ENCODE assay signal across 10 cellular contexts in the genomic region with DNA sequence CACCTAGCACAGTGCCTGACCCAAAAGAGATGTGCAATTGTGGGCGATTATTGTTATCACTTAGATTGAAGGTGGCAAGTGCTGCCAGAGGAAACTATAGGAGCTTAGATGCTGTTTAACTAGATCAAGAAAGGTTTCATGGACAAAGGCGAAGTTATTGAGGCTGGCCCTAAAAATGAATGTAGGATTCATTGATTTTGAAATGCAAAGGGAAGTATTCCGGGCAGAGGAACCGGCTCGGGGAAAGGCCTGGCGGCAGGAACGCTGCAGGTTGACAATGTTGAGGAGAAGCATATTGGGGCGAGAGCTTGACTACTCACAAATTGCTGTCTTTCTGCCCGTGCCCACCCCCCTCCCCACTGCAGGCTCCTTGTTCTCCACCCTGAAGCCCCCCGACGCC. TPM values are rescaled to one million over a fixed set of nuclear protein-coding genes. Genes with fewer than 3 reads are reported as not detected.
A peak's percentile ranks its signal among the peaks of the same experiment; 100 is the strongest.
DNase-seq lines count a peak whose midpoint lies in the region; ATAC-seq and TF ChIP-seq lines count a peak whose summit lies in the region.
"Had no signal": no experiment of that assay in that cellular context is flagged by ENCODE, and none has a peak within 500 bp of the region (broad histone marks: within the 10 kb centered on the region; RNA-seq: fewer than 3 reads in every experiment).

No MANE protein-coding gene starts in this region.

- 49 to 54% methylated on average over 11 of the region's 11 CpGs for WGBS in aorta, 2 donors

- H3K4me1 ChIP-seq in aorta (ENCODE audit: control insufficient read depth in 1 of 2, insufficient read depth in 2 of 2, low read length in 2 of 2): peaks cover 3 to 4% of the 10 kb centered on the region in 2 donors

- no peaks in the 10 kb centered on the region for H3K9me3 ChIP-seq in aorta (ENCODE audit: control insufficient read depth, low read length)

- no peak for TF ChIP-seq CTCF in natural killer cell (IDR thresholded peaks at IDR 0.05)
- no peak for TF ChIP-seq CTCF in brain (conservative IDR thresholded peaks at IDR 0.05)
- TF ChIP-seq CTCF in mesothelial cell of epicardium (IDR thresholded peaks at IDR 0.05; ENCODE audit: unreplicated experiment): no peak

- H3K9me3 Mint-ChIP-seq in natural killer cell treated with Interleukin-12 subunit alpha and Interleukin-12 subunit beta and Interleukin-15 and Interleukin-18, amount 100 ng/mL, for 72 hours: no peaks in the 10 kb centered on the region
- no peaks in the 10 kb centered on the region for H3K9me3 Mint-ChIP-seq in natural killer cell
- peaks cover 2 to 23% (median 4%) of the 10 kb centered on the region in 5 experiments for H3K9me3 Mint-ChIP-seq in brain
- H3K9me3 Mint-ChIP-seq in mesothelial cell of epicardium: no peaks in the 10 kb centered on the region
- H3K9me3 Mint-ChIP-seq in T-helper 2 cell treated with Interferon-gamma antibody and Interleukin-4, amounts not matched to agents 5 μg/mL and 100 μg/mL, for 36 hours: no peaks in the 10 kb centered on the region

- H3K4me3 ChIP-seq in aorta (ENCODE audit: low read length in 2 of 2): peak overlapping the region; percentile 18 to 21

- H3K36me3 ChIP-seq in aorta (ENCODE audit: control insufficient read depth in 1 of 2, insufficient read depth in 2 of 2, low read length in 1 of 2): no peaks in the 10 kb centered on the region

- H3K27ac ChIP-seq in aorta (ENCODE audit: low read depth in 1 of 2, low read length in 2 of 2): peak overlapping the region in 1 of 2 donors; percentile 19

- H3K27me3 Mint-ChIP-seq in natural killer cell treated with Interleukin-12 subunit alpha and Interleukin-12 subunit beta and Interleukin-15 and Interleukin-18, amount 100 ng/mL, for 72 hours: peaks cover 50 to 67% of the 10 kb centered on the region in 2 donors
- peaks cover 49 to 79% of the 10 kb centered on the region in 2 donors for H3K27me3 Mint-ChIP-seq in natural killer cell (ENCODE audit: low read depth in 2 of 2)
- H3K27me3 Mint-ChIP-seq in brain: peaks cover 76% of the 10 kb centered on the region
- peaks cover 50% of the 10 kb centered on the region for H3K27me3 Mint-ChIP-seq in mesothelial cell of epicardium (ENCODE audit: low read depth)
- H3K27me3 Mint-ChIP-seq in T-helper 2 cell treated with Interferon-gamma antibody and Interleukin-4, amounts not matched to agents 5 μg/mL and 100 μg/mL, for 36 hours (ENCODE audit: low read depth): peaks cover 64% of the 10 kb centered on the region

- intact Hi-C loops in natural killer cell (cut with micrococcal nuclease) (no loop called here), aorta (cut with DNase I) (loop anchor here (5.0 to 10.0 kb wide), 3 partner anchors 54 to 519 kb away; a partner anchor contains a TSS)

- H3K27ac Mint-ChIP-seq in natural killer cell treated with Interleukin-12 subunit alpha and Interleukin-12 subunit beta and Interleukin-15 and Interleukin-18, amount 100 ng/mL, for 72 hours: no peak overlapping the region
- H3K27ac Mint-ChIP-seq in natural killer cell (no peak overlapping the region), brain (no peak overlapping the region), mesothelial cell of epicardium (no peak overlapping the region)
- H3K27ac Mint-ChIP-seq in T-helper 2 cell treated with Interferon-gamma antibody and Interleukin-4, amounts not matched to agents 5 μg/mL and 100 μg/mL, for 36 hours: no peak overlapping the region

- peak overlapping the region; percentile 1 for H3K4me3 Mint-ChIP-seq in natural killer cell treated with Interleukin-12 subunit alpha and Interleukin-12 subunit beta and Interleukin-15 and Interleukin-18, amount 100 ng/mL, for 72 hours
- H3K4me3 Mint-ChIP-seq in natural killer cell (no peak overlapping the region), brain (peak overlapping the region; percentile 65 to 73 (median 71)), mesothelial cell of epicardium (peak overlapping the region; percentile 49)
- no peak overlapping the region for H3K4me3 Mint-ChIP-seq in T-helper 2 cell treated with Interferon-gamma antibody and Interleukin-4, amounts not matched to agents 5 μg/mL and 100 μg/mL, for 36 hours

- no peaks in the 10 kb centered on the region for H3K36me3 Mint-ChIP-seq in natural killer cell treated with Interleukin-12 subunit alpha and Interleukin-12 subunit beta and Interleukin-15 and Interleukin-18, amount 100 ng/mL, for 72 hours
- H3K36me3 Mint-ChIP-seq in natural killer cell (peaks cover 8% of the 10 kb centered on the region), brain (peaks cover 11% of the 10 kb centered on the region), mesothelial cell of epicardium (no peaks in the 10 kb centered on the region)
- no peaks in the 10 kb centered on the region for H3K36me3 Mint-ChIP-seq in T-helper 2 cell treated with Interferon-gamma antibody and Interleukin-4, amounts not matched to agents 5 μg/mL and 100 μg/mL, for 36 hours (ENCODE audit: low read depth)

- no peak for ATAC-seq in natural killer cell treated with Interleukin-12 subunit alpha and Interleukin-12 subunit beta and Interleukin-15 and Interleukin-18, amount 100 ng/mL, for 72 hours
- no peak for ATAC-seq in natural killer cell
- no peak for ATAC-seq in aorta (ENCODE audit: low FRiP score)
- ATAC-seq: activated CD4-positive, CD25-positive, alpha-beta regulatory T cell treated with anti-CD3 and anti-CD28 coated beads, Interleukin-2, amount 50 U/mL, for 24 hours had no signal

- no peak for DNase-seq in natural killer cell treated with Interleukin-12 subunit alpha and Interleukin-12 subunit beta and Interleukin-15 and Interleukin-18, amount 100 ng/mL, for 72 hours (ENCODE audit: low spot score)
- DNase-seq in natural killer cell (no peak), mesothelial cell of epicardium (ENCODE audit: low spot score in 2 of 2, unreplicated experiment in 2 of 2) (no peak), aorta (no peak), T-helper 2 cell (no peak), germinal center (ENCODE audit: low spot score) (no peak)
- no peak for DNase-seq in T-helper 2 cell treated with Interferon-gamma antibody and Interleukin-4, amounts not matched to agents 5 μg/mL and 100 μg/mL, for 36 hours (ENCODE audit: low spot score)
- DNase-seq: NCI-H2227 treated with DMSO at 0.1 percent for 48 hours had no signal

- peaks cover 0 to 10% of the 10 kb centered on the region in 2 donors for H3K4me1 Mint-ChIP-seq in natural killer cell treated with Interleukin-12 subunit alpha and Interleukin-12 subunit beta and Interleukin-15 and Interleukin-18, amount 100 ng/mL, for 72 hours (ENCODE audit: low read depth in 2 of 2)
- H3K4me1 Mint-ChIP-seq in natural killer cell: peaks cover 5 to 6% of the 10 kb centered on the region in 2 donors
- peaks cover 3% of the 10 kb centered on the region for H3K4me1 Mint-ChIP-seq in brain
- H3K4me1 Mint-ChIP-seq in mesothelial cell of epicardium: peaks cover 2% of the 10 kb centered on the region
- peaks cover 5% of the 10 kb centered on the region for H3K4me1 Mint-ChIP-seq in T-helper 2 cell treated with Interferon-gamma antibody and Interleukin-4, amounts not matched to agents 5 μg/mL and 100 μg/mL, for 36 hours (ENCODE audit: low read depth)

- no peaks in the 10 kb centered on the region for H3K27me3 ChIP-seq in aorta (ENCODE audit: control insufficient read depth in 1 of 2, insufficient read depth in 2 of 2, low read length in 1 of 2)

RNA-seq across cellular contexts. Expression of a gene that starts 37.4 kb away (rescaled TPM):
- total RNA-seq in natural killer cell treated with Interleukin-12 subunit alpha and Interleukin-12 subunit beta and Interleukin-15 and Interleukin-18, amount 100 ng/mL, for 72 hours: 10 to 100 TPM; 53.8 to 56.6 TPM
- total RNA-seq in natural killer cell (10 to 100 TPM; 28.1 to 34.9 (median 33.6) TPM), mesothelial cell of epicardium (36.7 to 38.3 TPM (median 38.3 TPM) in 3 replicates), aorta (10 to 100 TPM; 40.5 to 41.7 TPM)
- polyA plus RNA-seq in brain (ENCODE audit: insufficient read depth, low read depth, low replicate concordance) (73.0 TPM), aorta (10 to 100 TPM; 54.1 to 57.8 TPM)

RNA-seq across cellular contexts. Expression of a gene that starts 55.2 kb away (rescaled TPM):
- not detected for total RNA-seq in natural killer cell treated with Interleukin-12 subunit alpha and Interleukin-12 subunit beta and Interleukin-15 and Interleukin-18, amount 100 ng/mL, for 72 hours
- total RNA-seq in natural killer cell: not detected
- 3.4 TPM for polyA plus RNA-seq in brain (ENCODE audit: insufficient read depth, low read depth, low replicate concordance)
- 2.4 to 2.6 TPM (median 2.5 TPM) in 3 replicates for total RNA-seq in mesothelial cell of epicardium
- total RNA-seq in aorta: 10 to 100 TPM in 1 of 2 donors, 1 to 10 TPM in 1; 5.4 to 16.0 TPM
- polyA plus RNA-seq in aorta: 1 to 10 TPM; 3.8 to 8.0 TPM

Comparison
In these comparisons a context has a peak if more than half of its experiments do, and no peak if none do; other contexts are left out.
1. H3K4me3 Mint-ChIP-seq: peak in natural killer cell treated with Interleukin-12 subunit alpha and Interleukin-12 subunit beta and Interleukin-15 and Interleukin-18, amount 100 ng/mL, for 72 hours (single experiment), brain (5 of 5) and mesothelial cell of epicardium (single experiment); none in natural killer cell (single experiment) and T-helper 2 cell treated with Interferon-gamma antibody and Interleukin-4, amounts not matched to agents 5 μg/mL and 100 μg/mL, for 36 hours (single experiment).